Comparison of ENCODE assay signal across 8 cellular contexts in genomic region chr5:146183403-146183802, GRCh38. TPM values are rescaled to one million over a fixed set of nuclear protein-coding genes. Genes with fewer than 3 reads are reported as not detected.
A peak's percentile ranks its signal among the peaks of the same experiment; 100 is the strongest.
DNase-seq lines count a peak whose midpoint lies in the region; ATAC-seq and TF ChIP-seq lines count a peak whose summit lies in the region.
"Not testable (repeated sequence)": the region's sequence is repeated elsewhere in the genome, so short reads cannot be mapped to it uniquely, and the experiment has no call there.

No MANE protein-coding gene starts in this region.

- ATAC-seq in body of pancreas; memory B cell (ENCODE audit: low read depth): not testable (repeated sequence)

- peak overlapping the region; percentile 23 for H2BK5ac ChIP-seq in trophoblast cell (ENCODE audit: low read depth, low read length, poor library complexity)

- H3K23ac ChIP-seq in trophoblast cell (ENCODE audit: low read length): not testable (repeated sequence)

- POLR2A ChIA-PET in CD8-positive, alpha-beta memory T cell (lab: Charles Lee): interaction anchor here (0.6 to 1.6 kb wide), 3 partner anchors 10 to 70 kb away, joined by 5 to 13 read pairs (median 8); partner anchors contain the start of gene RBM27
- POLR2A ChIA-PET in activated CD4-positive, alpha-beta T cell treated with anti-CD3 and anti-CD28 coated beads, Interleukin-2, amount 10 ng/mL, durations not matched to agents 7 days and 5 days (lab: Charles Lee): not testable (repeated sequence)

- H3K4me3 ChIP-seq in CD8-positive, alpha-beta memory T cell (ENCODE audit: low read length): peak overlapping the region; percentile 93
- H3K4me3 ChIP-seq in Loucy (ENCODE audit: low read length, poor library complexity, severe bottlenecking) (peak overlapping the region; percentile 80), fibroblast of lung (replicated peaks in 1 of 4; ENCODE audit: control extremely low read depth in 1 of 4, insufficient read depth in 1 of 4, low read depth in 3 of 4, low read length in 4 of 4) (peak overlapping the region in 2 of 4 experiments; percentile 71 to 73), tibial artery (peak overlapping the region; percentile 59 to 66)
- not testable (repeated sequence) for H3K4me3 ChIP-seq in body of pancreas; trophoblast cell (ENCODE audit: low read depth, low read length)

- H3K9me3 Mint-ChIP-seq in CD8-positive, alpha-beta memory T cell; activated CD4-positive, alpha-beta T cell treated with anti-CD3 and anti-CD28 coated beads, Interleukin-2, amount 10 ng/mL, durations not matched to agents 7 days and 5 days; memory B cell: not testable (repeated sequence)

- not testable (repeated sequence) for TF ChIP-seq CTCF in Loucy (conservative IDR thresholded peaks at IDR 0.05; ENCODE audit: low read length); body of pancreas (IDR thresholded peaks at IDR 0.05); fibroblast of lung (conservative IDR thresholded peaks at IDR 0.05 in 1 of 2, IDR thresholded peaks at IDR 0.05 in 1 of 2; ENCODE audit: low read depth in 1 of 2, low read length in 2 of 2); tibial artery (IDR thresholded peaks at IDR 0.05)

- H4K20me1 ChIP-seq in Loucy (ENCODE audit: insufficient read depth, low read length, poor library complexity, severe bottlenecking); fibroblast of lung (ENCODE audit: control insufficient read depth, extremely low read depth, insufficient read depth, low read length): not testable (repeated sequence)

- 89 to 93% methylated on average over 21 of the region's 21 CpGs for WGBS in body of pancreas, 2 donors
- no CpG with 5 or more reads among the region's 21 CpGs for WGBS in trophoblast cell (ENCODE audit: extremely low coverage, insufficient coverage, insufficient read length)

- H3K27me3 Mint-ChIP-seq in CD8-positive, alpha-beta memory T cell; activated CD4-positive, alpha-beta T cell treated with anti-CD3 and anti-CD28 coated beads, Interleukin-2, amount 10 ng/mL, durations not matched to agents 7 days and 5 days; memory B cell: not testable (repeated sequence)

- H3K27me3 ChIP-seq in CD8-positive, alpha-beta memory T cell (ENCODE audit: insufficient read depth, low read length, poor library complexity, severe bottlenecking); Loucy (ENCODE audit: insufficient read depth, low read length, poor library complexity, severe bottlenecking); body of pancreas; fibroblast of lung (ENCODE audit: control insufficient read depth, insufficient read depth, low read length); trophoblast cell (ENCODE audit: insufficient read depth, low read length); tibial artery: not testable (repeated sequence)

- peaks cover 18 to 36% (median 20%) of the 10 kb centered on the region in 3 donors for H3K4me1 Mint-ChIP-seq in CD8-positive, alpha-beta memory T cell
- H3K4me1 Mint-ChIP-seq in activated CD4-positive, alpha-beta T cell treated with anti-CD3 and anti-CD28 coated beads, Interleukin-2, amount 10 ng/mL, durations not matched to agents 7 days and 5 days: peaks cover 22% of the 10 kb centered on the region
- peaks cover 16% of the 10 kb centered on the region for H3K4me1 Mint-ChIP-seq in memory B cell

- H3K36me3 ChIP-seq in CD8-positive, alpha-beta memory T cell (ENCODE audit: insufficient read depth, low read length); Loucy (ENCODE audit: insufficient read depth, low read length); body of pancreas (replicated peaks in 1 of 2; ENCODE audit: insufficient read depth in 1 of 2, low read depth in 2 of 2); fibroblast of lung (ENCODE audit: control insufficient read depth, insufficient read depth, low read length); trophoblast cell (ENCODE audit: control insufficient read depth in 1 of 2, insufficient read depth in 2 of 2, low read length in 2 of 2); tibial artery: not testable (repeated sequence)

- peak overlapping the region; percentile 96 for H4K12ac ChIP-seq in trophoblast cell (ENCODE audit: low read depth, low read length)

- H2AFZ ChIP-seq in Loucy (ENCODE audit: low read length) (peak overlapping the region; percentile 98; the same call in 1 of the 2 replicates), fibroblast of lung (ENCODE audit: low read length) (peak overlapping the region; percentile 99), trophoblast cell (ENCODE audit: insufficient read depth, low read length, poor library complexity) (peak overlapping the region; percentile 87)

- H2BK120ac ChIP-seq in trophoblast cell (ENCODE audit: insufficient read depth, low read length, poor library complexity): not testable (repeated sequence)

- H3K79me2 ChIP-seq in Loucy (ENCODE audit: insufficient read depth, low read length) (peaks cover 37% of the 10 kb centered on the region), fibroblast of lung (ENCODE audit: control insufficient read depth, insufficient read depth, low read length) (peaks cover 33% of the 10 kb centered on the region)
- not testable (repeated sequence) for H3K79me2 ChIP-seq in trophoblast cell (ENCODE audit: control insufficient read depth, insufficient read depth, low read length, poor library complexity)

- not testable (repeated sequence) for H3K18ac ChIP-seq in trophoblast cell (ENCODE audit: low read length)

- peak overlapping the region; percentile 71 for H4K91ac ChIP-seq in trophoblast cell (ENCODE audit: low read depth, low read length)

- not testable (repeated sequence) for H3K4ac ChIP-seq in trophoblast cell (ENCODE audit: low read depth, low read length)

- H3K79me1 ChIP-seq in trophoblast cell (ENCODE audit: low read length): not testable (repeated sequence)

- CTCF ChIA-PET in CD8-positive, alpha-beta memory T cell (lab: Charles Lee): interaction anchor here (1.0 to 1.3 kb wide), 3 partner anchors 10 to 23 kb away, joined by 3 to 4 read pairs (median 3); no protein-coding TSS in a partner anchor
- CTCF ChIA-PET in activated CD4-positive, alpha-beta T cell treated with anti-CD3 and anti-CD28 coated beads, Interleukin-2, amount 10 ng/mL, durations not matched to agents 7 days and 5 days (lab: Charles Lee): interaction anchor here (0.6 kb wide), 1 partner anchor 34 kb away, joined by 4 read pairs; no protein-coding TSS in a partner anchor

- peak in 1 of 5 donors; percentile 50 for DNase-seq in CD8-positive, alpha-beta memory T cell
- not testable (repeated sequence) for DNase-seq in activated CD4-positive, alpha-beta T cell treated with anti-CD3 and anti-CD28 coated beads, Interleukin-2, amount 10 ng/mL, durations not matched to agents 7 days and 5 days; body of pancreas; fibroblast of lung (ENCODE audit: low read depth in 2 of 2); memory B cell (ENCODE audit: low spot score in 2 of 2); trophoblast cell
- peak in 1 of 2 donors; percentile 68 for DNase-seq in tibial artery

- H3K4me2 ChIP-seq in Loucy (ENCODE audit: low read depth, low read length, poor library complexity, severe bottlenecking) (peak overlapping the region; percentile 78), fibroblast of lung (ENCODE audit: extremely low read depth, insufficient read depth, low read length) (peak overlapping the region; percentile 96), trophoblast cell (ENCODE audit: low read length) (peak overlapping the region; percentile 96)

- peaks cover 0 to 13% (median 0%) of the 10 kb centered on the region in 3 donors for H3K36me3 Mint-ChIP-seq in CD8-positive, alpha-beta memory T cell
- H3K36me3 Mint-ChIP-seq in activated CD4-positive, alpha-beta T cell treated with anti-CD3 and anti-CD28 coated beads, Interleukin-2, amount 10 ng/mL, durations not matched to agents 7 days and 5 days (ENCODE audit: low read depth): peaks cover 18% of the 10 kb centered on the region
- H3K36me3 Mint-ChIP-seq in memory B cell: not testable (repeated sequence)

- not testable (repeated sequence) for H3K9me3 ChIP-seq in CD8-positive, alpha-beta memory T cell (ENCODE audit: low read length); Loucy (ENCODE audit: insufficient read depth, low read depth, low read length); body of pancreas; fibroblast of lung (ENCODE audit: control insufficient read depth, insufficient read depth, low read depth, low read length); trophoblast cell (ENCODE audit: insufficient read depth, low read depth, low read length); tibial artery

- not testable (repeated sequence) for H2AK5ac ChIP-seq in trophoblast cell (ENCODE audit: low read length)

- H3K9ac ChIP-seq in Loucy (ENCODE audit: low read depth, low read length, poor library complexity, severe bottlenecking): peak overlapping the region; percentile 67
- not testable (repeated sequence) for H3K9ac ChIP-seq in fibroblast of lung (ENCODE audit: insufficient read depth, low read length); trophoblast cell (ENCODE audit: low read length)

- intact Hi-C loops in body of pancreas (cut with DNase I): not testable (repeated sequence)
- intact Hi-C loops in tibial artery (cut with DNase I; ENCODE audit: low total_unique reads): loop anchor here (2.0 to 10.0 kb wide), 2 partner anchors 19 to 241 kb away; partner anchors contain the start of gene RBM27

- not testable (repeated sequence) for H3K9me2 ChIP-seq in Loucy (replicated peaks; ENCODE audit: low read depth, low read length)

- not testable (repeated sequence) for TF ChIP-seq POLR2A in body of pancreas (IDR thresholded peaks at IDR 0.05)

- H3F3A ChIP-seq in Loucy (ENCODE audit: low read depth): not testable (repeated sequence)

- H2BK12ac ChIP-seq in trophoblast cell (ENCODE audit: low read length): not testable (repeated sequence)

- H3K4me3 Mint-ChIP-seq in CD8-positive, alpha-beta memory T cell: peak overlapping the region in 6 of 7 donors; percentile 90 to 98 (median 94)
- peak overlapping the region; percentile 98 for H3K4me3 Mint-ChIP-seq in activated CD4-positive, alpha-beta T cell treated with anti-CD3 and anti-CD28 coated beads, Interleukin-2, amount 10 ng/mL, durations not matched to agents 7 days and 5 days
- peak overlapping the region; percentile 92 for H3K4me3 Mint-ChIP-seq in memory B cell

- peaks cover 11% of the 10 kb centered on the region for H3K4me1 ChIP-seq in CD8-positive, alpha-beta memory T cell (ENCODE audit: insufficient read depth, low read length)
- H3K4me1 ChIP-seq in Loucy (ENCODE audit: insufficient read depth, low read length, poor library complexity, severe bottlenecking): peaks cover 23% of the 10 kb centered on the region
- peaks cover 20% of the 10 kb centered on the region for H3K4me1 ChIP-seq in body of pancreas
- H3K4me1 ChIP-seq in fibroblast of lung (ENCODE audit: control insufficient read depth, extremely low read depth, insufficient read depth, low read length); trophoblast cell (ENCODE audit: control insufficient read depth in 1 of 2, insufficient read depth in 2 of 2, low read length in 2 of 2): not testable (repeated sequence)
- peaks cover 0 to 29% (median 5%) of the 10 kb centered on the region in 4 donors for H3K4me1 ChIP-seq in tibial artery

- H4K8ac ChIP-seq in trophoblast cell (ENCODE audit: low read depth, low read length): peak overlapping the region; percentile 99

- H3K14ac ChIP-seq in trophoblast cell (ENCODE audit: low read length): not testable (repeated sequence)

- H3K27ac ChIP-seq in CD8-positive, alpha-beta memory T cell (ENCODE audit: low read depth, low read length): peak overlapping the region; percentile 79
- H3K27ac ChIP-seq in body of pancreas: peak overlapping the region in 3 of 4 donors; percentile 68 to 91 (median 83)
- not testable (repeated sequence) for H3K27ac ChIP-seq in fibroblast of lung (ENCODE audit: insufficient read depth, low read length); trophoblast cell (ENCODE audit: low read depth, low read length)
- H3K27ac ChIP-seq in tibial artery: peak overlapping the region in 1 of 2 donors; percentile 75

- H3K27ac Mint-ChIP-seq in CD8-positive, alpha-beta memory T cell: peak overlapping the region in 4 of 8 donors; percentile 58 to 96 (median 85)
- peak overlapping the region; percentile 98 for H3K27ac Mint-ChIP-seq in activated CD4-positive, alpha-beta T cell treated with anti-CD3 and anti-CD28 coated beads, Interleukin-2, amount 10 ng/mL, durations not matched to agents 7 days and 5 days
- peak overlapping the region; percentile 89 for H3K27ac Mint-ChIP-seq in memory B cell

RNA-seq across cellular contexts. Expression of gene LARS1, which starts 1.0 kb away (rescaled TPM):
- total RNA-seq in CD8-positive, alpha-beta memory T cell: 100 to 1,000 TPM; 163 to 171 TPM
- 94.7 TPM for polyA plus RNA-seq in CD8-positive, alpha-beta memory T cell
- 100 to 1,000 TPM; 108 to 110 TPM for total RNA-seq in activated CD4-positive, alpha-beta T cell treated with anti-CD3 and anti-CD28 coated beads, Interleukin-2, amount 10 ng/mL, durations not matched to agents 7 days and 5 days
- total RNA-seq in body of pancreas (10 to 100 TPM; 50.8 to 55.0 TPM), fibroblast of lung (182 and 190 TPM in 2 replicates)
- 17.4 and 20.5 TPM in 2 replicates for polyA plus RNA-seq in fibroblast of lung
- polyA plus RNA-seq in fibroblast of lung (2012): 59.7 and 69.4 TPM in 2 replicates
- polyA minus RNA-seq in fibroblast of lung (ENCODE audit: low replicate concordance): 22.9 and 42.2 TPM in 2 replicates
- 73.0 and 76.5 TPM in 2 replicates for polyA plus RNA-seq in trophoblast cell (2013)

RNA-seq across cellular contexts. Expression of gene RBM27, which starts 20.0 kb away (rescaled TPM):
- total RNA-seq in CD8-positive, alpha-beta memory T cell: 10 to 100 TPM; 30.8 to 31.9 TPM
- polyA plus RNA-seq in CD8-positive, alpha-beta memory T cell: 5.1 TPM
- 10 to 100 TPM; 19.5 to 36.3 TPM for total RNA-seq in activated CD4-positive, alpha-beta T cell treated with anti-CD3 and anti-CD28 coated beads, Interleukin-2, amount 10 ng/mL, durations not matched to agents 7 days and 5 days
- total RNA-seq in body of pancreas (1 to 10 TPM; 8.6 to 8.9 TPM), fibroblast of lung (20.3 and 23.9 TPM in 2 replicates)
- 15.0 and 17.3 TPM in 2 replicates for polyA plus RNA-seq in fibroblast of lung
- polyA plus RNA-seq in fibroblast of lung (2012): 9.5 and 10.3 TPM in 2 replicates
- polyA minus RNA-seq in fibroblast of lung (ENCODE audit: low replicate concordance): 4.1 and 11.8 TPM in 2 replicates
- 15.4 and 15.5 TPM in 2 replicates for polyA plus RNA-seq in trophoblast cell (2013)
